In the genomic region with DNA sequence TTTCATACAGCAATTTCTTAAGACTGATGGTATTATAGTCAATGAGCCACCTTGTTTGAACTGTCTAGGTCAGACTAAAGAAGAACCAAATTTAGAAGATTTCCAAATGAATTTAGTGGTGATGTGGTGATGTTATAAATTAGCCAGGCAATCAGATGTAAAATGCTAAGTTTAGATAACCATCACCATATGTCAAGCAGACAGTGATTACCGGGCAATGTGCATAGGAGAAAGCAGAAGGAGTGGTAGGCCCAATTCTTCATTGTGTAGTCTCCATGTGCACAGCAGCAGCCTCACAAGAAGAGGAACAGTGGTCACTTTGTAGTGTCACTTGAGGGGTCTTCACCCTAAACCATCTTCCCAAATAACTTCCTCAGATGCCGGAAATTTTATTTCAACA, we compare ENCODE assay signal across 29 cellular contexts.
"Had no signal": no experiment of that assay in that cellular context is flagged by ENCODE, and none has a peak within 500 bp of the region (broad histone marks: within the 10 kb centered on the region; RNA-seq: fewer than 3 reads in every experiment).

No MANE protein-coding gene starts in this region.

- H3K27ac Mint-ChIP-seq: activated CD4-positive, alpha-beta memory T cell treated with anti-CD3 and anti-CD28 coated beads for 36 hours; activated CD4-positive, alpha-beta T cell treated with anti-CD3 and anti-CD28 coated beads for 36 hours; activated CD4-positive, alpha-beta T cell treated with anti-CD3 and anti-CD28 coated beads, Interleukin-2, amount 10 ng/mL, durations not matched to agents 24 days and 14 days; activated CD8-positive, alpha-beta memory T cell treated with anti-CD3 and anti-CD28 coated beads, Interleukin-2, amount 10 ng/mL, durations not matched to agents 7 days and 5 days; activated CD8-positive, alpha-beta T cell treated with anti-CD3 and anti-CD28 coated beads, Interleukin-2, amount 10 ng/mL, durations not matched to agents 7 days and 5 days; activated naive CD8-positive, alpha-beta T cell treated with anti-CD3 and anti-CD28 coated beads for 36 hours; activated naive CD8-positive, alpha-beta T cell treated with anti-CD3 and anti-CD28 coated beads, Interleukin-2, amount 50 U/mL, for 24 hours; activated T-cell treated with anti-CD3 and anti-CD28 coated beads, Interleukin-2, amount 50 U/mL, for 72 hours; effector memory CD8-positive, alpha-beta T cell had no signal

- H3K36me3 Mint-ChIP-seq: activated CD4-positive, alpha-beta memory T cell treated with anti-CD3 and anti-CD28 coated beads for 36 hours; activated CD8-positive, alpha-beta memory T cell treated with anti-CD3 and anti-CD28 coated beads, Interleukin-2, amount 10 ng/mL, durations not matched to agents 7 days and 5 days had no signal

- H3K4me1 Mint-ChIP-seq: activated CD4-positive, alpha-beta T cell treated with anti-CD3 and anti-CD28 coated beads for 36 hours; activated CD4-positive, alpha-beta T cell treated with anti-CD3 and anti-CD28 coated beads, Interleukin-2, amount 10 ng/mL, durations not matched to agents 24 days and 14 days; activated CD8-positive, alpha-beta memory T cell treated with anti-CD3 and anti-CD28 coated beads, Interleukin-2, amount 10 ng/mL, durations not matched to agents 7 days and 5 days; activated naive CD8-positive, alpha-beta T cell treated with anti-CD3 and anti-CD28 coated beads for 36 hours; activated naive CD8-positive, alpha-beta T cell treated with anti-CD3 and anti-CD28 coated beads, Interleukin-2, amount 50 U/mL, for 24 hours had no signal

- ATAC-seq: activated CD4-positive, alpha-beta T cell treated with anti-CD3 and anti-CD28 coated beads for 36 hours; activated CD8-positive, alpha-beta memory T cell treated with anti-CD3 and anti-CD28 coated beads, Interleukin-2, amount 10 ng/mL, durations not matched to agents 7 days and 5 days; activated CD8-positive, alpha-beta T cell treated with anti-CD3 and anti-CD28 coated beads, Interleukin-2, amount 10 ng/mL, durations not matched to agents 7 days and 5 days; activated naive CD8-positive, alpha-beta T cell treated with anti-CD3 and anti-CD28 coated beads, Interleukin-2, amount 50 U/mL, for 24 hours; activated T-cell treated with anti-CD3 and anti-CD28 coated beads, Interleukin-2, amount 50 U/mL, for 72 hours; body of pancreas; effector memory CD8-positive, alpha-beta T cell; gastroesophageal sphincter; heart right ventricle had no signal

- H3K27me3 Mint-ChIP-seq: activated naive CD8-positive, alpha-beta T cell treated with anti-CD3 and anti-CD28 coated beads for 36 hours; activated naive CD8-positive, alpha-beta T cell treated with anti-CD3 and anti-CD28 coated beads, Interleukin-2, amount 50 U/mL, for 24 hours had no signal

- H3K9me3 Mint-ChIP-seq: effector memory CD8-positive, alpha-beta T cell had no signal

- DNase-seq: activated CD4-positive, alpha-beta memory T cell treated with anti-CD3 and anti-CD28 coated beads for 36 hours; activated CD4-positive, alpha-beta T cell treated with anti-CD3 and anti-CD28 coated beads for 36 hours; activated CD4-positive, alpha-beta T cell treated with anti-CD3 and anti-CD28 coated beads, Interleukin-2, amount 10 ng/mL, durations not matched to agents 24 days and 14 days; activated CD4-positive, CD25-positive, alpha-beta regulatory T cell; activated CD4-positive, CD25-positive, alpha-beta regulatory T cell treated with anti-CD3 and anti-CD28 coated beads, Interleukin-2, amount 50 U/mL, for 72 hours; activated CD8-positive, alpha-beta memory T cell treated with anti-CD3 and anti-CD28 coated beads, Interleukin-2, amount 10 ng/mL, durations not matched to agents 7 days and 5 days; activated CD8-positive, alpha-beta memory T cell treated with anti-CD3 and anti-CD28 coated beads, Interleukin-2, amount 50 U/mL, for 4 hours; activated CD8-positive, alpha-beta T cell treated with anti-CD3 and anti-CD28 coated beads, Interleukin-2, amount 10 ng/mL, durations not matched to agents 7 days and 5 days; activated gamma-delta T cell; activated naive CD4-positive, alpha-beta T cell; activated naive CD4-positive, alpha-beta T cell treated with anti-CD3 and anti-CD28 coated beads, Interleukin-2, amount 50 U/mL, for 16 hours; activated naive CD8-positive, alpha-beta T cell treated with anti-CD3 and anti-CD28 coated beads for 36 hours; activated naive CD8-positive, alpha-beta T cell treated with anti-CD3 and anti-CD28 coated beads, Interleukin-2, amount 50 U/mL, for 24 hours; activated T-cell treated with anti-CD3 and anti-CD28 coated beads, Interleukin-2, amount 50 U/mL, for 1 hour; activated T-cell treated with anti-CD3 and anti-CD28 coated beads, Interleukin-2, amount 50 U/mL, for 72 hours; adrenal gland; amygdala; aorta; body of pancreas; caudate nucleus; cortex of kidney; dermis blood vessel endothelial cell; effector CD4-positive, alpha-beta T cell; effector memory CD8-positive, alpha-beta T cell; erythroblast; foreskin melanocyte; heart right ventricle; T-helper 2 cell had no signal

- H3K4me3 Mint-ChIP-seq: activated CD4-positive, alpha-beta memory T cell treated with anti-CD3 and anti-CD28 coated beads for 36 hours; activated CD4-positive, alpha-beta T cell treated with anti-CD3 and anti-CD28 coated beads for 36 hours; activated CD4-positive, alpha-beta T cell treated with anti-CD3 and anti-CD28 coated beads, Interleukin-2, amount 10 ng/mL, durations not matched to agents 24 days and 14 days; activated CD8-positive, alpha-beta memory T cell treated with anti-CD3 and anti-CD28 coated beads, Interleukin-2, amount 10 ng/mL, durations not matched to agents 7 days and 5 days; activated CD8-positive, alpha-beta T cell treated with anti-CD3 and anti-CD28 coated beads, Interleukin-2, amount 10 ng/mL, durations not matched to agents 7 days and 5 days; activated naive CD8-positive, alpha-beta T cell treated with anti-CD3 and anti-CD28 coated beads for 36 hours; activated naive CD8-positive, alpha-beta T cell treated with anti-CD3 and anti-CD28 coated beads, Interleukin-2, amount 50 U/mL, for 24 hours; activated T-cell treated with anti-CD3 and anti-CD28 coated beads, Interleukin-2, amount 50 U/mL, for 72 hours; effector memory CD8-positive, alpha-beta T cell had no signal
